In the genomic region with DNA sequence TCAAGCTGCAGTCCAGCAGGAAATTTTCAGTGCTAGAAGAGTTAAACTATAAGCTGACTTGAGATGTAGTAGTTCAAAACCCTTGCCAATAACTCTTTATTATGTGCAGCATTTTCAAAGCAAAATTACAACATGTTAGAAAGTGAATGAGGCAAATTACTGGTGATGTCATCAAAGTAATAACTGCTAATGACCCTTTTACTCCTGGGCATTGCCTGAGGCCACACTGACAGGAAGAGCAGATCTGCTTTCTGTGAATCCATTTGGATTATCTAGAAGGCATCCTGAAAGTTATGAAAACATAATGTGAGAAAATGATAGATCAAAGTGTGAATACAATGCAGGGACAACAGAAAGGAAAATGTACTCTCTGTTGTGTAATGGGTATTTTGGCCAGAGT, we compare ENCODE assay signal across 22 cellular contexts.
DNase-seq lines count a peak whose midpoint lies in the region; ATAC-seq and TF ChIP-seq lines count a peak whose summit lies in the region.
"Had no signal": no experiment of that assay in that cellular context is flagged by ENCODE, and none has a peak within 500 bp of the region (broad histone marks: within the 10 kb centered on the region; RNA-seq: fewer than 3 reads in every experiment).

No MANE protein-coding gene starts in this region.

- H3K27me3 Mint-ChIP-seq in T-helper 17 cell = no peaks in the 10 kb centered on the region
- H3K27me3 Mint-ChIP-seq in activated naive CD4-positive, alpha-beta T cell treated with anti-CD3 and anti-CD28 coated beads for 36 hours (ENCODE audit: low read depth) = no peaks in the 10 kb centered on the region

- intact Hi-C loops in activated naive CD4-positive, alpha-beta T cell treated with anti-CD3 and anti-CD28 coated beads for 36 hours (cut with micrococcal nuclease) = no loop called here

- H4K20me1 ChIP-seq in SK-N-SH (ENCODE audit: insufficient read depth) = no peaks in the 10 kb centered on the region

- H3K27me3 ChIP-seq in SK-N-SH (ENCODE audit: insufficient read depth) = no peaks in the 10 kb centered on the region
- H3K27me3 ChIP-seq: MG63, SJCRH30 had no signal

- TF ChIP-seq RAD21 in SK-N-SH (IDR thresholded peaks at IDR 0.05; ENCODE audit: low read length) = no peak

- peak in 1 of 2 experiments; percentile 11; a peak in 1 of 4 replicates for TF ChIP-seq EP300 in SK-N-SH (IDR thresholded peaks at IDR 0.05; ENCODE audit: borderline replicate concordance in 1 of 2, low read depth in 1 of 2, low read length in 1 of 2)

- CTCF ChIA-PET in SK-N-SH (lab: Yijun Ruan, JAX) = interaction anchor here (0.9 to 1.3 kb wide), 3 partner anchors 9 to 430 kb away, joined by 3 to 5 read pairs (median 3); no protein-coding TSS in a partner anchor
- CTCF ChIA-PET in HEK293 (lab: Yijun Ruan, JAX) = interaction anchor here (0.5 to 0.9 kb wide), 3 partner anchors 29 to 138 kb away, joined by 3 to 5 read pairs (median 3); no protein-coding TSS in a partner anchor
- CTCF ChIA-PET in activated naive CD4-positive, alpha-beta T cell treated with anti-CD3 and anti-CD28 coated beads for 36 hours (lab: Charles Lee) = no interaction called here

- no peak overlapping the region for H3K27ac Mint-ChIP-seq in T-helper 17 cell
- no peak overlapping the region for H3K27ac Mint-ChIP-seq in activated naive CD4-positive, alpha-beta T cell treated with anti-CD3 and anti-CD28 coated beads for 36 hours
- H3K27ac Mint-ChIP-seq: CD8-positive, alpha-beta T cell had no signal

- POLR2A ChIA-PET in SK-N-SH (lab: Yijun Ruan, JAX) (no interaction called here), HEK293 (lab: Yijun Ruan, JAX) (interaction anchor here (1.2 kb wide), 1 partner anchor 139 kb away, joined by 4 read pairs; the partner anchor contains the start of gene TRIB2)

- no peaks in the 10 kb centered on the region for H3K9me2 ChIP-seq in SK-N-SH

- H2AFZ ChIP-seq in SK-N-SH (ENCODE audit: low read depth) = no peak overlapping the region
- H2AFZ ChIP-seq: PC-9 had no signal

- H3F3A ChIP-seq in SK-N-SH (replicated peaks; ENCODE audit: insufficient read depth) = no peaks in the 10 kb centered on the region

- no peak overlapping the region for H3K9ac ChIP-seq in SK-N-SH

- H3K4me1 ChIP-seq in SK-N-SH (ENCODE audit: control insufficient read depth in 1 of 2, insufficient read depth in 2 of 2, low read depth in 1 of 2, low read length in 1 of 2) (peaks cover 0 to 3% of the 10 kb centered on the region in 2 experiments; a peak in 2 of 4 replicates), HEK293 (ENCODE audit: control insufficient read depth, insufficient read depth, low read length) (peaks cover 3% of the 10 kb centered on the region; the same call in 1 of the 2 replicates)
- H3K4me1 ChIP-seq: A549, SJCRH30 had no signal

- peaks cover 3% of the 10 kb centered on the region for H3K36me3 Mint-ChIP-seq in T-helper 17 cell (ENCODE audit: low read depth)
- no peaks in the 10 kb centered on the region for H3K36me3 Mint-ChIP-seq in activated naive CD4-positive, alpha-beta T cell treated with anti-CD3 and anti-CD28 coated beads for 36 hours (ENCODE audit: low read depth)
- H3K36me3 Mint-ChIP-seq: CD8-positive, alpha-beta T cell had no signal

- no peaks in the 10 kb centered on the region for H3K79me2 ChIP-seq in SK-N-SH (ENCODE audit: insufficient read depth)

- H3K4me3 ChIP-seq in SK-N-SH (ENCODE audit: low read depth in 2 of 2, low read length in 1 of 2) (no peak overlapping the region), HEK293 (ENCODE audit: low read depth, low read length) (no peak overlapping the region)
- H3K4me3 ChIP-seq: A549, MG63, PC-9, SJCRH30 had no signal

- no peaks in the 10 kb centered on the region for H3K9me3 ChIP-seq in SK-N-SH
- no peaks in the 10 kb centered on the region for H3K9me3 ChIP-seq in HEK293 (ENCODE audit: control insufficient read depth, insufficient read depth, low read depth, low read length)
- H3K9me3 ChIP-seq in T-helper 17 cell (ENCODE audit: control insufficient read depth, low read length, poor library complexity, severe bottlenecking) = no peaks in the 10 kb centered on the region
- H3K9me3 ChIP-seq: A549, MG63, SJCRH30 had no signal

- peaks cover 10% of the 10 kb centered on the region for H3K4me1 Mint-ChIP-seq in T-helper 17 cell
- H3K4me1 Mint-ChIP-seq in activated naive CD4-positive, alpha-beta T cell treated with anti-CD3 and anti-CD28 coated beads for 36 hours (ENCODE audit: low read depth) = no peaks in the 10 kb centered on the region

- TF ChIP-seq CTCF in SK-N-SH (IDR thresholded peaks at IDR 0.05) (no peak), HEK293 (tag by site-specific recombination; IDR thresholded peaks at IDR 0.05) (no peak)

- no peak for ATAC-seq in SK-N-SH treated with all-trans-retinoic acid at 6 μM for 48 hours
- ATAC-seq in T-helper 17 cell = no peak
- ATAC-seq: A549; CD8-positive, alpha-beta T cell; Right ventricle myocardium inferior had no signal

- H3K9me3 Mint-ChIP-seq in activated naive CD4-positive, alpha-beta T cell treated with anti-CD3 and anti-CD28 coated beads for 36 hours = no peaks in the 10 kb centered on the region
- H3K9me3 Mint-ChIP-seq: CD8-positive, alpha-beta T cell had no signal

- no peak for DNase-seq in SK-N-SH
- DNase-seq in NCI-H69 (lab: John Stamatoyannopoulos, UW) = peak; percentile 1
- DNase-seq in T-helper 17 cell = no peak
- DNase-seq in NCI-H524 (lab: John Stamatoyannopoulos, UW) = no peak
- DNase-seq in activated naive CD4-positive, alpha-beta T cell treated with anti-CD3 and anti-CD28 coated beads for 36 hours = no peak
- DNase-seq: CD8-positive, alpha-beta T cell; DMS 273 treated with DMSO at 0.1 percent for 48 hours; DMS79; HCEC 1CT; MG63; NCI-H1436; NCI-H187; NCI-H2227 treated with DMSO at 0.1 percent for 48 hours; NCI-H774; PC-9; SJCRH30; T-helper 1 cell had no signal

- H3K4me2 ChIP-seq in SK-N-SH = no peak overlapping the region
- H3K4me2 ChIP-seq: A549, PC-9 had no signal

- no peak overlapping the region for H3K4me3 Mint-ChIP-seq in T-helper 17 cell
- H3K4me3 Mint-ChIP-seq in activated naive CD4-positive, alpha-beta T cell treated with anti-CD3 and anti-CD28 coated beads for 36 hours = no peak overlapping the region
- H3K4me3 Mint-ChIP-seq: CD8-positive, alpha-beta T cell had no signal

- H3K27ac ChIP-seq in SK-N-SH (ENCODE audit: low read depth in 2 of 2, low read length in 1 of 2) = no peak overlapping the region; a peak in 1 of 4 replicates
- H3K27ac ChIP-seq in HEK293 (ENCODE audit: extremely low read depth, low read depth, low read length) = no peak overlapping the region
- H3K27ac ChIP-seq: A549, C4-2B, PC-9, SJCRH30 had no signal

- H3K36me3 ChIP-seq in SK-N-SH (replicated peaks in 1 of 2; ENCODE audit: control insufficient read depth in 1 of 2, insufficient read depth in 2 of 2, low read length in 1 of 2) = no peaks in the 10 kb centered on the region
- H3K36me3 ChIP-seq in HEK293 (ENCODE audit: control insufficient read depth in 2 of 2, insufficient read depth in 1 of 2, low read length in 2 of 2) = no peaks in the 10 kb centered on the region
- H3K36me3 ChIP-seq: MG63, SJCRH30 had no signal

TF ChIP-seq in SK-N-SH treated with all-trans-retinoic acid at 6 μM for 48 hours, 23 proteins besides CTCF, POLR2A, EP300 and RAD21:
- TF ChIP-seq PPARA (CRISPR knock-in tag; IDR thresholded peaks at IDR 0.05; ENCODE audit: borderline replicate concordance) (no peak), TCF4 (CRISPR knock-in tag; IDR thresholded peaks at IDR 0.05; ENCODE audit: borderline replicate concordance) (peak; percentile 43; the same call in 1 of the 2 replicates)

TF ChIP-seq in SK-N-SH, 30 proteins besides CTCF, POLR2A, EP300 and RAD21:
- TF ChIP-seq POLR2AphosphoS5 (IDR thresholded peaks at IDR 0.05; ENCODE audit: low read depth, low read length) (no peak), TCF12 (IDR thresholded peaks at IDR 0.05) (no peak), GATA2 (CRISPR knock-in tag; IDR thresholded peaks at IDR 0.05) (no peak), TAF1 (IDR thresholded peaks at IDR 0.05; ENCODE audit: borderline replicate concordance, low read depth, low read length) (no peak)

TF ChIP-seq in HEK293, 187 proteins besides CTCF, POLR2A, EP300 and RAD21 (continues in another document):
- TF ChIP-seq, protein P1, sequence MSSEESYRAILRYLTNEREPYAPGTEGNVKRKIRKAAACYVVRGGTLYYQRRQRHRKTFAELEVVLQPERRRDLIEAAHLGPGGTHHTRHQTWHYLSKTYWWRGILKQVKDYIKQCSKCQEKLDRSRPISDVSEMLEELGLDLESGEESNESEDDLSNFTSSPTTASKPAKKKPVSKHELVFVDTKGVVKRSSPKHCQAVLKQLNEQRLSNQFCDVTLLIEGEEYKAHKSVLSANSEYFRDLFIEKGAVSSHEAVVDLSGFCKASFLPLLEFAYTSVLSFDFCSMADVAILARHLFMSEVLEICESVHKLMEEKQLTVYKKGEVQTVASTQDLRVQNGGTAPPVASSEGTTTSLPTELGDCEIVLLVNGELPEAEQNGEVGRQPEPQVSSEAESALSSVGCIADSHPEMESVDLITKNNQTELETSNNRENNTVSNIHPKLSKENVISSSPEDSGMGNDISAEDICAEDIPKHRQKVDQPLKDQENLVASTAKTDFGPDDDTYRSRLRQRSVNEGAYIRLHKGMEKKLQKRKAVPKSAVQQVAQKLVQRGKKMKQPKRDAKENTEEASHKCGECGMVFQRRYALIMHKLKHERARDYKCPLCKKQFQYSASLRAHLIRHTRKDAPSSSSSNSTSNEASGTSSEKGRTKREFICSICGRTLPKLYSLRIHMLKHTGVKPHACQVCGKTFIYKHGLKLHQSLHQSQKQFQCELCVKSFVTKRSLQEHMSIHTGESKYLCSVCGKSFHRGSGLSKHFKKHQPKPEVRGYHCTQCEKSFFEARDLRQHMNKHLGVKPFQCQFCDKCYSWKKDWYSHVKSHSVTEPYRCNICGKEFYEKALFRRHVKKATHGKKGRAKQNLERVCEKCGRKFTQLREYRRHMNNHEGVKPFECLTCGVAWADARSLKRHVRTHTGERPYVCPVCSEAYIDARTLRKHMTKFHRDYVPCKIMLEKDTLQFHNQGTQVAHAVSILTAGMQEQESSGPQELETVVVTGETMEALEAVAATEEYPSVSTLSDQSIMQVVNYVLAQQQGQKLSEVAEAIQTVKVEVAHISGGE (tag by site-specific recombination; conservative IDR thresholded peaks at IDR 0.05; ENCODE audit: low read depth) = no peak
